In genomic region chr10:133325761-133326463, GRCh38 we compare ENCODE assay signal across 11 cellular contexts. TPM values are rescaled to one million over a fixed set of nuclear protein-coding genes. Genes with fewer than 3 reads are reported as not detected.
DNase-seq lines count a peak whose midpoint lies in the region; ATAC-seq lines count a peak whose summit lies in the region.
"Had no signal": no experiment of that assay in that cellular context is flagged by ENCODE, and none has a peak within 500 bp of the region (broad histone marks: within the 10 kb centered on the region; RNA-seq: fewer than 3 reads in every experiment).

No MANE protein-coding gene starts in this region.

- peak overlapping the region; percentile 64 for H3K4me3 Mint-ChIP-seq in dendritic cell treated with granulocyte-macrophage colony-stimulating factor and Interleukin-4, amounts not matched to agents 40 ng/mL and 50 ng/mL, for 4 days
- H3K4me3 Mint-ChIP-seq in naive B cell, result peak overlapping the region in 7 of 8 donors; percentile 42 to 86 (median 80)

- H3K4me1 Mint-ChIP-seq in dendritic cell treated with granulocyte-macrophage colony-stimulating factor and Interleukin-4, amounts not matched to agents 40 ng/mL and 50 ng/mL, for 4 days (ENCODE audit: low read depth), result peaks cover 20% of the 10 kb centered on the region
- peaks cover 15 to 25% (median 20%) of the 10 kb centered on the region in 3 donors for H3K4me1 Mint-ChIP-seq in naive B cell

- no peaks in the 10 kb centered on the region for H3K36me3 Mint-ChIP-seq in dendritic cell treated with granulocyte-macrophage colony-stimulating factor and Interleukin-4, amounts not matched to agents 40 ng/mL and 50 ng/mL, for 4 days (ENCODE audit: low read depth)
- no peaks in the 10 kb centered on the region for H3K36me3 Mint-ChIP-seq in naive B cell

- H3K27ac ChIP-seq in urinary bladder (ENCODE audit: low read depth), result no peak overlapping the region

- intact Hi-C loops in Right ventricle myocardium superior (cut with DNase I), result loop anchor here (5.0 kb wide), 1 partner anchor 281 kb away; no protein-coding TSS in a partner anchor
- intact Hi-C loops in cardiac septum (cut with DNase I), result no loop called here
- intact Hi-C loops in dendritic cell treated with granulocyte-macrophage colony-stimulating factor and Interleukin-4, amounts not matched to agents 40 ng/mL and 50 ng/mL, for 4 days (cut with micrococcal nuclease), result loop anchor here (5.0 kb wide), 1 partner anchor 191 kb away; no protein-coding TSS in a partner anchor

- DNase-seq in Right ventricle myocardium superior, result peak; percentile 38
- DNase-seq in cardiac septum (ENCODE audit: low spot score), result no peak
- no peak for DNase-seq in naive B cell
- no peak for DNase-seq in middle frontal gyrus (ENCODE audit: extremely low spot score, low spot score)
- no peak for DNase-seq in stimulated activated CD4-positive, alpha-beta T cell treated with anti-CD3 and anti-CD28 coated beads, Interleukin-2, amount 100 ng/mL, for 48 hours
- DNase-seq: DND-41, NCI-H187 had no signal

- peaks cover 2% of the 10 kb centered on the region for H3K4me1 ChIP-seq in urinary bladder (ENCODE audit: insufficient read depth)

- H3K27me3 Mint-ChIP-seq in dendritic cell treated with granulocyte-macrophage colony-stimulating factor and Interleukin-4, amounts not matched to agents 40 ng/mL and 50 ng/mL, for 4 days, result peaks cover 69% of the 10 kb centered on the region
- H3K27me3 Mint-ChIP-seq in naive B cell, result peaks cover 22 to 66% (median 47%) of the 10 kb centered on the region in 3 donors

- ATAC-seq in Right ventricle myocardium superior (ENCODE audit: poor library complexity) (peak; percentile 26), naive B cell (ENCODE audit: low read depth in 2 of 2) (no peak), GM18520 (IDR thresholded peaks at IDR 0.05; ENCODE audit: unreplicated experiment) (no peak)

- H3K27ac Mint-ChIP-seq in dendritic cell treated with granulocyte-macrophage colony-stimulating factor and Interleukin-4, amounts not matched to agents 40 ng/mL and 50 ng/mL, for 4 days, result peak overlapping the region; percentile 42
- no peak overlapping the region for H3K27ac Mint-ChIP-seq in naive B cell

- WGBS in urinary bladder, result 5% methylated on average over 66 of the region's 66 CpGs

- peak overlapping the region; percentile 44 for H3K4me3 ChIP-seq in urinary bladder (ENCODE audit: low read depth, low read length)
- H3K4me3 ChIP-seq: HAP-1 had no signal

- no peaks in the 10 kb centered on the region for H3K9me3 Mint-ChIP-seq in dendritic cell treated with granulocyte-macrophage colony-stimulating factor and Interleukin-4, amounts not matched to agents 40 ng/mL and 50 ng/mL, for 4 days
- H3K9me3 Mint-ChIP-seq in naive B cell, result peaks cover 0 to 4% (median 0%) of the 10 kb centered on the region in 7 donors

- no peaks in the 10 kb centered on the region for H3K36me3 ChIP-seq in urinary bladder (ENCODE audit: insufficient read depth)
- H3K36me3 ChIP-seq: HAP-1 had no signal

RNA-seq across cellular contexts. Expression of gene CALY, which starts 10.8 kb away (rescaled TPM):
- total RNA-seq in Right ventricle myocardium superior (not detected), cardiac septum (not detected), urinary bladder (0.79 TPM)
- polyA plus RNA-seq in naive B cell (ENCODE audit: low read depth in 6 of 6) (not detected), urinary bladder (1.1 TPM)

RNA-seq across cellular contexts. Expression of gene ZNF511, which starts 17.2 kb away (rescaled TPM):
- total RNA-seq in Right ventricle myocardium superior (44.8 TPM), cardiac septum (34.4 TPM), urinary bladder (24.1 TPM)
- polyA plus RNA-seq in naive B cell (ENCODE audit: low read depth in 6 of 6) (10 to 100 TPM; 60.6 to 86.0 (median 75.6) TPM), urinary bladder (41.5 TPM)

RNA-seq across cellular contexts. Expression of gene TUBGCP2, which starts 17.2 kb away (rescaled TPM):
- total RNA-seq in Right ventricle myocardium superior (38.5 TPM), cardiac septum (39.4 TPM), urinary bladder (27.8 TPM)
- polyA plus RNA-seq in naive B cell (ENCODE audit: low read depth in 6 of 6) (10 to 100 TPM; 19.6 to 36.2 (median 25.9) TPM), urinary bladder (35.6 TPM)

RNA-seq across cellular contexts. Expression of gene PRAP1, which starts 21.3 kb away (rescaled TPM):
- total RNA-seq in Right ventricle myocardium superior (not detected), cardiac septum (not detected), urinary bladder (not detected)
- polyA plus RNA-seq in naive B cell (ENCODE audit: low read depth in 6 of 6) (not detected), urinary bladder (0.19 TPM)

RNA-seq across cellular contexts. Expression of gene FUOM, which starts 31.9 kb away (rescaled TPM):
- total RNA-seq in Right ventricle myocardium superior (7.4 TPM), cardiac septum (6.1 TPM), urinary bladder (5.2 TPM)
- polyA plus RNA-seq in naive B cell (ENCODE audit: low read depth in 6 of 6) (10 to 100 TPM; 31.3 to 46.5 (median 42.0) TPM), urinary bladder (16.9 TPM)
